ENCODE assay signal across 14 cellular contexts in the genomic region with DNA sequence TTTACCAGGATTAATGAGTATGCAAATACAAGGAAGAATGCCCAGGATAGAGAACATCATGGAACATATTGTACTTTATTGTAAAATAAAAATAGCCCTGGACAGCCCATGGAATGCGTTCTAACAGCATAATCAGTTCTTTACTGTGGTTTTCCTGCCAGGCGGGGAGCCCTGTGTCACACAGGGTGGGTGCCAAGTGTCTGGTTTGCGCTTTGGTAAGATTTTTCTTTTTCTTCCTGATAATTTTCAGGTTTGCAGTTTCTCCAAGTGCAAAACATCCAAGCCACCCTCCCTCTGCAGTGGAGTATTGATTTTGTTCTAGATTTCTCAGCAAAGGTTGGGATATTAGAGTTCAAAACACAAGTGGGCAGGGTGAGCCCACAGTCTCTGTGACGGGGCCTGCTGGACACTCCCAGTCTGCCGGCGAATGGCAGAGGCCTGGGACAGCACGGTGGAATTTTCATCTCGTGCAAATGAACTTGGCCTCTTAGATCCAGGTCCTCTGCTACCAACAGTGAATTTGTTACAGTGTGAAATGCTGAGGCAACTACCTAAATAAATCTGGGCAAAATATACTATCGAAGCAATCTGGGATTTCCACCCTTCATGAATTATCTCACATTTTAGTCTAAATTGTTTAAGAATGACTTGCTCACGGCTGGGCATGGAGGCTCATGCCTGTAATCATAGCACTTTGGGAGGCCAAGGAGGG. TPM values are rescaled to one million over a fixed set of nuclear protein-coding genes. Genes with fewer than 3 reads are reported as not detected.
A peak's percentile ranks its signal among the peaks of the same experiment; 100 is the strongest.
DNase-seq lines count a peak whose midpoint lies in the region; ATAC-seq and TF ChIP-seq lines count a peak whose summit lies in the region.
"Had no signal": no experiment of that assay in that cellular context is flagged by ENCODE, and none has a peak within 500 bp of the region (broad histone marks: within the 10 kb centered on the region; RNA-seq: fewer than 3 reads in every experiment).

No MANE protein-coding gene starts in this region.

- H3K36me3 Mint-ChIP-seq in activated CD4-positive, alpha-beta memory T cell treated with anti-CD3 and anti-CD28 coated beads for 36 hours = no peaks in the 10 kb centered on the region
- H3K36me3 Mint-ChIP-seq in nephron progenitor cell (ENCODE audit: low read depth) = peaks cover 3% of the 10 kb centered on the region
- H3K36me3 Mint-ChIP-seq: neural progenitor cell had no signal

- H3K4me1 ChIP-seq in RWPE2 (ENCODE audit: insufficient read depth, poor library complexity, severe bottlenecking) = peaks cover 45% of the 10 kb centered on the region
- H3K4me1 ChIP-seq in neutrophil (ENCODE audit: control insufficient read depth in 1 of 2, insufficient read depth in 1 of 2, low read depth in 1 of 2, low read length in 1 of 2) = peaks cover 51 to 82% of the 10 kb centered on the region in 2 experiments
- peaks cover 6% of the 10 kb centered on the region; the same call in 1 of the 2 replicates for H3K4me1 ChIP-seq in SJCRH30
- H3K4me1 ChIP-seq: neural progenitor cell had no signal

- H3K9me3 ChIP-seq in RWPE2 (ENCODE audit: severe bottlenecking) = no peaks in the 10 kb centered on the region
- H3K9me3 ChIP-seq in neutrophil = no peaks in the 10 kb centered on the region
- no peaks in the 10 kb centered on the region for H3K9me3 ChIP-seq in SJCRH30 (replicated peaks)

- no peak overlapping the region for H3K27ac Mint-ChIP-seq in activated CD4-positive, alpha-beta memory T cell treated with anti-CD3 and anti-CD28 coated beads for 36 hours
- no peak overlapping the region for H3K27ac Mint-ChIP-seq in nephron progenitor cell
- H3K27ac Mint-ChIP-seq: activated T-helper 1 cell treated with anti-CD3 and anti-CD28 coated beads, Interleukin-12 subunit alpha, Interleukin-12 subunit beta, Interleukin-2, Interleukin-4 antibody, amounts not matched to agents 30 ng/mL and 10 ng/mL and 1 ng/mL, durations not matched to agents 14 hours and 24 hours and 36 hours; B cell; neural progenitor cell had no signal

- H3K27ac ChIP-seq in RWPE2 (ENCODE audit: poor library complexity, severe bottlenecking) (peak overlapping the region; percentile 99), neutrophil (peak overlapping the region; percentile 17), SJCRH30 (no peak overlapping the region)
- H3K27ac ChIP-seq: cardiac muscle cell, neural progenitor cell had no signal

- H3K36me3 ChIP-seq in RWPE2 (ENCODE audit: low read depth) (no peaks in the 10 kb centered on the region), neutrophil (peaks cover 82% of the 10 kb centered on the region), SJCRH30 (no peaks in the 10 kb centered on the region)
- H3K36me3 ChIP-seq: cardiac muscle cell, neural progenitor cell had no signal

- TF ChIP-seq CTCF in RWPE2 (IDR thresholded peaks at IDR 0.05; ENCODE audit: poor library complexity, severe bottlenecking) (no peak), fibroblast of villous mesenchyme (IDR thresholded peaks at IDR 0.05; ENCODE audit: insufficient read depth, low read depth, low read length) (no peak), neutrophil (IDR thresholded peaks at IDR 0.05) (no peak), nephron progenitor cell (IDR thresholded peaks at IDR 0.05) (no peak)

- CTCF ChIA-PET in activated CD4-positive, alpha-beta memory T cell treated with anti-CD3 and anti-CD28 coated beads for 36 hours (lab: Charles Lee) = no interaction called here

- intact Hi-C loops in activated CD4-positive, alpha-beta memory T cell treated with anti-CD3 and anti-CD28 coated beads for 36 hours (cut with micrococcal nuclease) = no loop called here
- intact Hi-C loops in sciatic nerve (cut with DNase I) = no loop called here

- no peaks in the 10 kb centered on the region for H3K27me3 ChIP-seq in RWPE2 (ENCODE audit: insufficient read depth, poor library complexity, severe bottlenecking)
- H3K27me3 ChIP-seq in neutrophil = no peaks in the 10 kb centered on the region
- no peaks in the 10 kb centered on the region for H3K27me3 ChIP-seq in SJCRH30
- H3K27me3 ChIP-seq: cardiac muscle cell, neural progenitor cell had no signal

- H3K27me3 Mint-ChIP-seq in activated CD4-positive, alpha-beta memory T cell treated with anti-CD3 and anti-CD28 coated beads for 36 hours = peaks cover 6% of the 10 kb centered on the region
- peaks cover 9% of the 10 kb centered on the region for H3K27me3 Mint-ChIP-seq in nephron progenitor cell (ENCODE audit: low read depth, poor library complexity)

- H3K4me3 ChIP-seq in RWPE2 (ENCODE audit: severe bottlenecking) (no peak overlapping the region), fibroblast of villous mesenchyme (ENCODE audit: low read depth, low read length) (no peak overlapping the region), neutrophil (ENCODE audit: low read depth in 1 of 2, low read length in 1 of 2) (no peak overlapping the region), SJCRH30 (no peak overlapping the region)
- H3K4me3 ChIP-seq: cardiac muscle cell, neural progenitor cell had no signal

- peaks cover 20% of the 10 kb centered on the region for H3K4me1 Mint-ChIP-seq in activated CD4-positive, alpha-beta memory T cell treated with anti-CD3 and anti-CD28 coated beads for 36 hours (ENCODE audit: low read depth)
- H3K4me1 Mint-ChIP-seq in nephron progenitor cell = peaks cover 32% of the 10 kb centered on the region
- H3K4me1 Mint-ChIP-seq: B cell, neural progenitor cell had no signal

- no peaks in the 10 kb centered on the region for H3K9me3 Mint-ChIP-seq in activated CD4-positive, alpha-beta memory T cell treated with anti-CD3 and anti-CD28 coated beads for 36 hours
- peaks cover 9% of the 10 kb centered on the region for H3K9me3 Mint-ChIP-seq in nephron progenitor cell
- H3K9me3 Mint-ChIP-seq: activated T-helper 1 cell treated with anti-CD3 and anti-CD28 coated beads, Interleukin-12 subunit alpha, Interleukin-12 subunit beta, Interleukin-2, Interleukin-4 antibody, amounts not matched to agents 30 ng/mL and 10 ng/mL and 1 ng/mL, durations not matched to agents 14 hours and 24 hours and 36 hours; neural progenitor cell had no signal

- peak; percentile 81 for DNase-seq in AG20443 (ENCODE audit: low spot score)
- DNase-seq in RWPE2 (ENCODE audit: low spot score) = no peak
- DNase-seq in fibroblast of villous mesenchyme (ENCODE audit: low read depth) = peak; percentile 30
- DNase-seq in activated CD4-positive, alpha-beta memory T cell treated with anti-CD3 and anti-CD28 coated beads for 36 hours = no peak
- DNase-seq in SJCRH30 = no peak
- DNase-seq in sciatic nerve (ENCODE audit: low spot score) = no peak
- no peak for DNase-seq in nephron progenitor cell
- DNase-seq: Karpas-422, NCI-H2107 had no signal

- no peak overlapping the region for H3K4me3 Mint-ChIP-seq in activated CD4-positive, alpha-beta memory T cell treated with anti-CD3 and anti-CD28 coated beads for 36 hours
- no peak overlapping the region for H3K4me3 Mint-ChIP-seq in nephron progenitor cell
- H3K4me3 Mint-ChIP-seq: activated T-helper 1 cell treated with anti-CD3 and anti-CD28 coated beads, Interleukin-12 subunit alpha, Interleukin-12 subunit beta, Interleukin-2, Interleukin-4 antibody, amounts not matched to agents 30 ng/mL and 10 ng/mL and 1 ng/mL, durations not matched to agents 14 hours and 24 hours and 36 hours; B cell; neural progenitor cell had no signal

- 0 out of 3 replicates have a peak, but pooled peaks have one; percentile 8 for ATAC-seq in RWPE2 (ENCODE audit: low read depth)
- ATAC-seq in sciatic nerve = no peak

- POLR2A ChIA-PET in activated CD4-positive, alpha-beta memory T cell treated with anti-CD3 and anti-CD28 coated beads for 36 hours (lab: Charles Lee) = no interaction called here

RNA-seq across cellular contexts. Expression of gene KCNJ15, which starts 15.6 kb away (rescaled TPM):
- total RNA-seq in fibroblast of villous mesenchyme = under 0.01 TPM in 2 replicates
- total RNA-seq in activated CD4-positive, alpha-beta memory T cell treated with anti-CD3 and anti-CD28 coated beads for 36 hours = under 1 TPM; 0.15 to 0.17 TPM
- total RNA-seq in SJCRH30 (2014; rRNA removed; shearing (Covaris generic)) = not detected in 2 replicates
- 9.3 TPM for total RNA-seq in sciatic nerve
- total RNA-seq: B cell, cardiac muscle cell had no signal

Comparison
In these comparisons a context has a peak if more than half of its experiments do, and no peak if none do; other contexts are left out.
1. DNase-seq: peak in AG20443 (single experiment) and fibroblast of villous mesenchyme (single experiment); none in RWPE2 (single experiment), activated CD4-positive, alpha-beta memory T cell treated with anti-CD3 and anti-CD28 coated beads for 36 hours (single experiment), SJCRH30 (0 of 2), sciatic nerve (single experiment) and nephron progenitor cell (single experiment).